In genomic region chr7:44845476-44845875, GRCh38 we compare ENCODE assay signal across 11 cellular contexts. TPM values are rescaled to one million over a fixed set of nuclear protein-coding genes. Genes with fewer than 3 reads are reported as not detected.
DNase-seq lines count a peak whose midpoint lies in the region; ATAC-seq and TF ChIP-seq lines count a peak whose summit lies in the region.
"Had no signal": no experiment of that assay in that cellular context is flagged by ENCODE, and none has a peak within 500 bp of the region (broad histone marks: within the 10 kb centered on the region; RNA-seq: fewer than 3 reads in every experiment).

No MANE protein-coding gene starts in this region.

- BruUV-seq in Calu3 (replicated peaks; lab: Mats Ljungman, UMichigan), result no TSS peak

- H3K4me3 Mint-ChIP-seq in Calu3 (ENCODE audit: low read depth, unreplicated experiment), result peak overlapping the region; percentile 82
- peak overlapping the region in 2 of 4 donors; percentile 11 to 98 for H3K4me3 Mint-ChIP-seq in IgD-negative memory B cell
- H3K4me3 Mint-ChIP-seq in activated T-helper 17 cell treated with anti-CD3 and anti-CD28 coated beads, Interleukin-2, amount 50 U/mL, for 72 hours, result peak overlapping the region; percentile 91
- peak overlapping the region; percentile 98 for H3K4me3 Mint-ChIP-seq in natural killer cell

- CTCF ChIA-PET in Calu3 (lab: Charles Lee), result interaction anchor here (1.2 kb wide), 2 partner anchors 10 to 211 kb away, joined by 3 read pairs; no protein-coding TSS in a partner anchor

- DNase-seq in Calu3, result no peak
- no peak for DNase-seq in natural killer cell
- DNase-seq in middle frontal gyrus (ENCODE audit: extremely low spot score, low spot score), result no peak
- no peak for DNase-seq in NCI-H2107 treated with DMSO at 0.1 percent for 48 hours (lab: John Stamatoyannopoulos, UW; ENCODE audit: unreplicated experiment)
- DNase-seq: NCI-H2081, ovary, T1000 had no signal

- H3K36me3 Mint-ChIP-seq in Calu3 (ENCODE audit: insufficient read depth, unreplicated experiment) (peaks cover 55% of the 10 kb centered on the region), IgD-negative memory B cell (peaks cover 3% of the 10 kb centered on the region), natural killer cell (peaks cover 8% of the 10 kb centered on the region)
- peaks cover 54% of the 10 kb centered on the region for H3K36me3 Mint-ChIP-seq in activated T-helper 17 cell treated with anti-CD3 and anti-CD28 coated beads, Interleukin-2, amount 50 U/mL, for 72 hours (ENCODE audit: low read depth)

- no peak for ATAC-seq in activated T-helper 17 cell treated with anti-CD3 and anti-CD28 coated beads, Interleukin-2, amount 50 U/mL, for 72 hours (replicated peaks)
- ATAC-seq in natural killer cell, result no peak
- ATAC-seq in GM19395 (IDR thresholded peaks at IDR 0.05; ENCODE audit: unreplicated experiment), result no peak
- ATAC-seq in HG02798 (IDR thresholded peaks at IDR 0.05; ENCODE audit: poor library complexity, unreplicated experiment), result no peak

- no peaks in the 10 kb centered on the region for H3K9me3 Mint-ChIP-seq in Calu3 (ENCODE audit: low read depth, unreplicated experiment)
- no peaks in the 10 kb centered on the region for H3K9me3 Mint-ChIP-seq in IgD-negative memory B cell
- H3K9me3 Mint-ChIP-seq in activated T-helper 17 cell treated with anti-CD3 and anti-CD28 coated beads, Interleukin-2, amount 50 U/mL, for 72 hours, result no peaks in the 10 kb centered on the region
- no peaks in the 10 kb centered on the region for H3K9me3 Mint-ChIP-seq in natural killer cell

- peaks cover 42% of the 10 kb centered on the region for H3K4me1 Mint-ChIP-seq in Calu3 (ENCODE audit: low read depth, unreplicated experiment)
- peaks cover 22 to 29% (median 27%) of the 10 kb centered on the region in 3 donors for H3K4me1 Mint-ChIP-seq in IgD-negative memory B cell
- H3K4me1 Mint-ChIP-seq in activated T-helper 17 cell treated with anti-CD3 and anti-CD28 coated beads, Interleukin-2, amount 50 U/mL, for 72 hours, result peaks cover 26% of the 10 kb centered on the region
- H3K4me1 Mint-ChIP-seq in natural killer cell, result peaks cover 39 to 46% of the 10 kb centered on the region in 2 donors

- no peak for TF ChIP-seq CTCF in Calu3 (IDR thresholded peaks at IDR 0.05; ENCODE audit: unreplicated experiment)
- no peak for TF ChIP-seq CTCF in natural killer cell (IDR thresholded peaks at IDR 0.05)

- intact Hi-C loops in Calu3 (cut with micrococcal nuclease; ENCODE audit: unreplicated experiment) (loop anchor here (5.0 kb wide), 1 partner anchor 93 kb away; no protein-coding TSS in a partner anchor), natural killer cell (cut with micrococcal nuclease) (loop anchor here (5.0 to 10.0 kb wide), 5 partner anchors 98 to 358 kb away; partner anchors contain the start of genes MYO1G, TBRG4 and ZMIZ2)

- H3K27me3 Mint-ChIP-seq in Calu3 (ENCODE audit: unreplicated experiment), result no peaks in the 10 kb centered on the region
- no peaks in the 10 kb centered on the region for H3K27me3 Mint-ChIP-seq in IgD-negative memory B cell
- H3K27me3 Mint-ChIP-seq in activated T-helper 17 cell treated with anti-CD3 and anti-CD28 coated beads, Interleukin-2, amount 50 U/mL, for 72 hours, result no peaks in the 10 kb centered on the region
- H3K27me3 Mint-ChIP-seq in natural killer cell (ENCODE audit: low read depth in 2 of 2), result no peaks in the 10 kb centered on the region

- H3K27ac Mint-ChIP-seq in Calu3 (ENCODE audit: unreplicated experiment), result peak overlapping the region; percentile 98
- H3K27ac Mint-ChIP-seq in IgD-negative memory B cell, result peak overlapping the region in 2 of 3 donors; percentile 94 to 98
- peak overlapping the region; percentile 91 for H3K27ac Mint-ChIP-seq in activated T-helper 17 cell treated with anti-CD3 and anti-CD28 coated beads, Interleukin-2, amount 50 U/mL, for 72 hours
- peak overlapping the region; percentile 98 to 99 for H3K27ac Mint-ChIP-seq in natural killer cell

RNA-seq across cellular contexts. Expression of gene H2AZ2, which starts 2.4 kb away (rescaled TPM):
- 300 and 371 TPM in 2 replicates for total RNA-seq in Calu3 (2022)
- 148 TPM for polyA plus RNA-seq in IgD-negative memory B cell
- total RNA-seq in activated T-helper 17 cell treated with anti-CD3 and anti-CD28 coated beads, Interleukin-2, amount 50 U/mL, for 72 hours, result 100 to 1,000 TPM; 156 to 157 TPM
- total RNA-seq in natural killer cell, result 100 to 1,000 TPM; 178 to 196 (median 190) TPM

RNA-seq across cellular contexts. Expression of gene PURB, which starts 39.9 kb away (rescaled TPM):
- 68.5 and 70.8 TPM in 2 replicates for total RNA-seq in Calu3 (2022)
- polyA plus RNA-seq in IgD-negative memory B cell, result 1.5 TPM
- 10 to 100 TPM; 22.5 to 24.5 TPM for total RNA-seq in activated T-helper 17 cell treated with anti-CD3 and anti-CD28 coated beads, Interleukin-2, amount 50 U/mL, for 72 hours
- 10 to 100 TPM; 28.5 to 36.0 (median 33.7) TPM for total RNA-seq in natural killer cell

RNA-seq across cellular contexts. Expression of gene PPIA, which starts 49.0 kb away (rescaled TPM):
- total RNA-seq in Calu3 (2022) (2,685 and 3,069 TPM in 2 replicates), natural killer cell (100 to 1,000 TPM; 701 to 727 (median 718) TPM)
- 4,265 TPM for polyA plus RNA-seq in IgD-negative memory B cell
- 1,000 to 10,000 TPM; 1,915 to 2,917 TPM for total RNA-seq in activated T-helper 17 cell treated with anti-CD3 and anti-CD28 coated beads, Interleukin-2, amount 50 U/mL, for 72 hours
